In genomic region chr3:142972092-142972753, GRCh38 we compare ENCODE assay signal across 1 cellular context.
TF ChIP-seq lines count a peak whose summit lies in the region.

No MANE protein-coding gene starts in this region.

TF ChIP-seq in K562, 482 proteins besides CTCF, POLR2A, EP300 and RAD21 (continued from another document):
- TF ChIP-seq CBFA2T3 (IDR thresholded peaks at IDR 0.05) (peak; percentile 27; the same call in 1 of the 2 replicates), KDM1A (IDR thresholded peaks at IDR 0.05) (peak; percentile 63 to 70), HDAC1 (IDR thresholded peaks at IDR 0.05) (0 out of 4 replicates have a peak, but pooled peaks of 1 of the 2 experiments have one; percentile 11), RBM25 (IDR thresholded peaks at IDR 0.05; ENCODE audit: low read depth, low read length, severe bottlenecking) (peak; percentile 64)
